8 cellular contexts compared by ENCODE assay signal in genomic region chr2:263774-264492, GRCh38. TPM values are rescaled to one million over a fixed set of nuclear protein-coding genes. Genes with fewer than 3 reads are reported as not detected.
DNase-seq lines count a peak whose midpoint lies in the region; ATAC-seq lines count a peak whose summit lies in the region.

SH3YL1 (minus strand) TSS chr2:264032; CDS start chr2:263984, 48 bp downstream.

- H3K27ac ChIP-seq in esophagus (ENCODE audit: low read depth in 2 of 2, low read length in 1 of 2) = peak within 1 kb of the TSS; percentile 93 to 96
- peak within 1 kb of the TSS; percentile 71 for H3K27ac ChIP-seq in substantia nigra (ENCODE audit: low read depth, low read length, poor library complexity, severe bottlenecking)

- no peaks in the 10 kb centered on the region for H3K9me3 Mint-ChIP-seq in naive B cell

- DNase-seq in D341Med (ENCODE audit: low spot score) (peak; percentile 64), NCI-H1048 (lab: John Stamatoyannopoulos, UW) (peak; percentile 36), activated T-cell treated with anti-CD3 and anti-CD28 coated beads for 1 hour (ENCODE audit: low read depth) (peak; percentile 40), naive B cell (peak; percentile 57), substantia nigra (lab: John Stamatoyannopoulos, UW) (peak in 2 of 49 donors; percentile 39 to 53), hypothalamus (lab: John Stamatoyannopoulos, UW) (no peak)

- peak within 1 kb of the TSS; percentile 92 to 98 (median 96) for H3K4me3 Mint-ChIP-seq in naive B cell

- H3K4me1 ChIP-seq in esophagus (ENCODE audit: control insufficient read depth in 2 of 2, insufficient read depth in 2 of 2, low read length in 1 of 2) = no peaks in the 10 kb centered on the region

- H3K4me3 ChIP-seq in esophagus (ENCODE audit: low read depth in 1 of 2, low read length in 2 of 2) = peak within 1 kb of the TSS; percentile 94 to 97

- peak within 1 kb of the TSS; percentile 91 to 99 (median 96) for H3K27ac Mint-ChIP-seq in naive B cell

- H3K36me3 Mint-ChIP-seq in naive B cell = peaks cover 0 to 5% of the 10 kb centered on the region in 2 donors

- H3K27me3 ChIP-seq in esophagus (ENCODE audit: control insufficient read depth in 1 of 2, insufficient read depth in 2 of 2, low read length in 2 of 2) = no peaks in the 10 kb centered on the region

- H3K9me3 ChIP-seq in esophagus (ENCODE audit: control insufficient read depth in 2 of 2, insufficient read depth in 1 of 2, low read depth in 1 of 2, low read length in 1 of 2) = no peaks in the 10 kb centered on the region

- H3K4me1 Mint-ChIP-seq in naive B cell = peaks cover 26 to 40% (median 26%) of the 10 kb centered on the region in 3 donors

- H3K36me3 ChIP-seq in esophagus (ENCODE audit: control insufficient read depth in 2 of 2, insufficient read depth in 2 of 2, low read length in 1 of 2) = no peaks in the 10 kb centered on the region

- 0 to 1% methylated on average over 51 to 77 of the region's 77 CpGs for WGBS in esophagus, 2 donors

- no peaks in the 10 kb centered on the region for H3K27me3 Mint-ChIP-seq in naive B cell

- peak; percentile 27 for ATAC-seq in GM21825 (IDR thresholded peaks at IDR 0.05; ENCODE audit: unreplicated experiment)
- ATAC-seq in naive B cell (ENCODE audit: low read depth in 2 of 2) = peak; percentile 32 to 35

RNA-seq across cellular contexts. Expression of gene SH3YL1, which starts in this region (rescaled TPM):
- polyA plus RNA-seq in esophagus (10 to 100 TPM; 57.0 to 72.5 TPM), naive B cell (ENCODE audit: low read depth in 6 of 6) (10 to 100 TPM; 17.6 to 40.5 (median 21.0) TPM)

Comparison
In these comparisons a context has a peak if more than half of its experiments do, and no peak if none do; other contexts are left out.
1. DNase-seq: peak in D341Med (single experiment), NCI-H1048 (single experiment), activated T-cell treated with anti-CD3 and anti-CD28 coated beads for 1 hour (single experiment) and naive B cell (single experiment); none in hypothalamus (0 of 51).